ENCODE assay signal across 8 cellular contexts in the genomic region with DNA sequence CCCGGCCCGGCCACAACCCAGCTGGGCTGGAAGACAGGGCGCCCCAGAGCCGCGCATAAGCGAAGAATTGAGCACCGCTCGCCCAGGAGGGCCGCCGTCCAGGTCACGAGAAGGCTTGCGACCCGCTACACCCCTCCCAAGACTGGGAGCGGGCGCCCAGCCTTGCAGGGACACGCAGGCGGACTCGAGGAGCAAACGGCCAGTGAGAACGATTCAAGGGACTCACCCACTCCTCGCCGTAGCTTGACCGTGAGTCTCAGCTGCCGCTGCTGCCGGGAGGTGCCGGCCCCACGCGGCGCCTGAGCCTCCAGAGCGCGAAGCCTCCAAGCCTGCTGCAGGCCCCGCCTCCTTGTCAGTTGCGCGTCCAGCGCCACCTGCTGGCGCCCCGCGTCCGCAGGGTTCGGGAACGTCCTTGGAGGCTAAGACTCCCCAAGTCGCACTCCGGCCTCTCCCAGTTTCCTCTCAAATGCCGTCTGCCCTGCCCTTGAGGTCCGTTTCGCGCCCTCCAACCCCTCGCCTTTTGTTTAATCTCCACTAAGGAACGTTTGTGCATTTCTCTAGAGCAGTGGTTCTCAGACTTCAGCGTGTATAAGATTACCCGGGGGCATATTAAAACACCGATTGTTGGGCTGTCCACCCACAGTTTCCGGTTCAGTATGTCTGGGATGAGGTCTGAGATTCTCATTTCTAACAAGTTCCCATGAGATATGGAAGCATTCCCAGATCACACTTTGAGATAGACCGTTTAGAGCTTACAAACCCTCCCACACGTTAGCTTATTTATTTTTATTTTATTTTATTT. TPM values are rescaled to one million over a fixed set of nuclear protein-coding genes. Genes with fewer than 3 reads are reported as not detected.
DNase-seq lines count a peak whose midpoint lies in the region; ATAC-seq, FAIRE-seq and TF ChIP-seq lines count a peak whose summit lies in the region.
"Not testable (repeated sequence)": the region's sequence is repeated elsewhere in the genome, so short reads cannot be mapped to it uniquely, and the experiment has no call there.

STEAP1B (minus strand) TSS at position 301 of the 802 bp plus-strand sequence. CDS start 5,333 bp downstream, outside the sequence.

- POLR2A ChIA-PET in HepG2 (lab: Yijun Ruan, JAX), result not testable (repeated sequence)

- not testable (repeated sequence) for H3K4me3 ChIP-seq in HepG2 (replicated peaks in 1 of 3; ENCODE audit: insufficient read depth in 1 of 3, low read depth in 2 of 3, low read length in 3 of 3)

- peak; percentile 87 for DNase-seq in AG20443 (ENCODE audit: low spot score)
- peak; percentile 70 for DNase-seq in GM19239 (ENCODE audit: insufficient read length, low spot score)
- peak; percentile 30 for DNase-seq in NCI-H524 treated with DMSO at 0.1 percent for 48 hours (lab: John Stamatoyannopoulos, UW)
- peak; percentile 96 for DNase-seq in activated CD8-positive, alpha-beta memory T cell treated with anti-CD3 and anti-CD28 coated beads for 24 hours
- peak; percentile 74 for DNase-seq in effector CD8-positive, alpha-beta T cell (lab: John Stamatoyannopoulos, UW)
- DNase-seq in HepG2 (ENCODE audit: low spot score), result peak; percentile 49
- peak; percentile 84 for DNase-seq in stimulated activated CD4-positive, alpha-beta T cell treated with anti-CD3 and anti-CD28 coated beads, Interleukin-1b, Interleukin-23, amount 100 ng/mL, for 48 hours

- not testable (repeated sequence) for H3K9ac ChIP-seq in HepG2 (ENCODE audit: insufficient read depth, low read depth, low read length)

- peak; percentile 93 for ATAC-seq in HG03175 (IDR thresholded peaks at IDR 0.05; ENCODE audit: unreplicated experiment)
- peak; percentile 97 for ATAC-seq in HepG2

- FAIRE-seq in GM19239 (lab: Jason Lieb, UNC), result peak; percentile 31
- not testable (repeated sequence) for FAIRE-seq in HepG2 (lab: Jason Lieb, UNC)

- peak; percentile 61; the same call in 1 of the 2 replicates for TF ChIP-seq RAD21 in HepG2 (CRISPR knock-in tag; IDR thresholded peaks at IDR 0.05)

- H3K36me3 ChIP-seq in HepG2 (replicated peaks in 1 of 2; ENCODE audit: control insufficient read depth in 1 of 2, insufficient read depth in 2 of 2, low read length in 2 of 2), result not testable (repeated sequence)

- TF ChIP-seq POLR2A in HepG2 (IDR thresholded peaks at IDR 0.05; ENCODE audit: insufficient read depth in 1 of 2, low read depth in 2 of 2, low read length in 2 of 2), result not testable (repeated sequence)

- H3K79me2 ChIP-seq in HepG2 (ENCODE audit: insufficient read depth, low read length), result not testable (repeated sequence)

- BruUV-seq in HepG2 (replicated peaks; lab: Mats Ljungman, UMichigan), result not testable (repeated sequence)

- not testable (repeated sequence) for TF ChIP-seq EP300 in HepG2 (IDR thresholded peaks at IDR 0.05; ENCODE audit: low read depth in 2 of 2, low read length in 2 of 2); HepG2 (CRISPR knock-in tag; IDR thresholded peaks at IDR 0.05; ENCODE audit: borderline replicate concordance)

- CTCF ChIA-PET in HepG2 (lab: Yijun Ruan, JAX; ENCODE audit: low intra/inter-chr PET ratio, low total read pairs), result interaction anchor here (1.2 kb wide), 2 partner anchors 390 to 396 kb away, joined by 7 to 8 read pairs; no protein-coding TSS in a partner anchor

- not testable (repeated sequence) for H3K4me1 ChIP-seq in HepG2 (ENCODE audit: insufficient read depth, low read length)

- intact Hi-C loops in HepG2 (cut with micrococcal nuclease; ENCODE audit: unreplicated experiment), result loop anchor here (2.0 kb wide), 1 partner anchor 389 kb away; no protein-coding TSS in a partner anchor

- H2AFZ ChIP-seq in HepG2 (ENCODE audit: low read length), result not testable (repeated sequence)

- not testable (repeated sequence) for H3K27ac ChIP-seq in HepG2 (ENCODE audit: extremely low read length, insufficient read depth, low read length)

- H3K27me3 ChIP-seq in HepG2 (ENCODE audit: control insufficient read depth in 1 of 2, insufficient read depth in 2 of 2, low read length in 2 of 2), result not testable (repeated sequence)

- H3K4me2 ChIP-seq in HepG2 (ENCODE audit: low read depth, low read length), result not testable (repeated sequence)

- in situ Hi-C loops in HepG2 (cut with HindIII; ENCODE audit: extremely low pct_ligation_motif_present, low pct_unique_long_range_greater_than_20kb), result not testable (repeated sequence)

- not testable (repeated sequence) for H3K9me3 ChIP-seq in HepG2 (ENCODE audit: low read length)

- 35% methylated on average over 26 of the region's 55 CpGs for WGBS in HepG2 (ENCODE audit: low lambda C conversion rate)

- not testable (repeated sequence) for H4K20me1 ChIP-seq in HepG2 (ENCODE audit: insufficient read depth, low read length)

- TF ChIP-seq CTCF in HepG2 (CRISPR knock-in tag; IDR thresholded peaks at IDR 0.05), result peak; percentile 80

TF ChIP-seq in HepG2, 621 proteins besides CTCF, POLR2A, EP300 and RAD21 (continues in another document):
- TF ChIP-seq STAG1 (CRISPR knock-in tag; IDR thresholded peaks at IDR 0.05) (peak; percentile 63), ZNF788 (CRISPR knock-in tag; IDR thresholded peaks at IDR 0.05; ENCODE audit: borderline replicate concordance) (0 out of 2 replicates have a peak, but pooled peaks have one; percentile 24), ZMYM2 (CRISPR knock-in tag; IDR thresholded peaks at IDR 0.05) (peak; percentile 34; the same call in 1 of the 2 replicates)
- TF ChIP-seq, protein P1, sequence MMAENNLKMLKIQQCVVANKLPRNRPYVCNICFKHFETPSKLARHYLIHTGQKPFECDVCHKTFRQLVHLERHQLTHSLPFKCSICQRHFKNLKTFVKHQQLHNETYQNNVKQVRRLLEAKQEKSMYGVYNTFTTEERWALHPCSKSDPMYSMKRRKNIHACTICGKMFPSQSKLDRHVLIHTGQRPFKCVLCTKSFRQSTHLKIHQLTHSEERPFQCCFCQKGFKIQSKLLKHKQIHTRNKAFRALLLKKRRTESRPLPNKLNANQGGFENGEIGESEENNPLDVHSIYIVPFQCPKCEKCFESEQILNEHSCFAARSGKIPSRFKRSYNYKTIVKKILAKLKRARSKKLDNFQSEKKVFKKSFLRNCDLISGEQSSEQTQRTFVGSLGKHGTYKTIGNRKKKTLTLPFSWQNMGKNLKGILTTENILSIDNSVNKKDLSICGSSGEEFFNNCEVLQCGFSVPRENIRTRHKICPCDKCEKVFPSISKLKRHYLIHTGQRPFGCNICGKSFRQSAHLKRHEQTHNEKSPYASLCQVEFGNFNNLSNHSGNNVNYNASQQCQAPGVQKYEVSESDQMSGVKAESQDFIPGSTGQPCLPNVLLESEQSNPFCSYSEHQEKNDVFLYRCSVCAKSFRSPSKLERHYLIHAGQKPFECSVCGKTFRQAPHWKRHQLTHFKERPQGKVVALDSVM (CRISPR knock-in tag; IDR thresholded peaks at IDR 0.05), result peak; percentile 80
- TF ChIP-seq, protein P2, sequence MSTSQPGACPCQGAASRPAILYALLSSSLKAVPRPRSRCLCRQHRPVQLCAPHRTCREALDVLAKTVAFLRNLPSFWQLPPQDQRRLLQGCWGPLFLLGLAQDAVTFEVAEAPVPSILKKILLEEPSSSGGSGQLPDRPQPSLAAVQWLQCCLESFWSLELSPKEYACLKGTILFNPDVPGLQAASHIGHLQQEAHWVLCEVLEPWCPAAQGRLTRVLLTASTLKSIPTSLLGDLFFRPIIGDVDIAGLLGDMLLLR (CRISPR knock-in tag; IDR thresholded peaks at IDR 0.05), result peak; percentile 59; the same call in 1 of the 2 replicates

RNA-seq across cellular contexts. Expression of gene STEAP1B, which starts in this region (rescaled TPM):
- total RNA-seq in HepG2 (2016; rRNA removed; fragmentation: Illumina TruSeq; extraction: Trizol), result not detected in 2 replicates
- not detected in 2 replicates for total RNA-seq in HepG2 (2016; cell fraction: cytosol; rRNA removed; fragmentation: Illumina TruSeq; extraction: Trizol; ENCODE audit: low read depth)
- not detected in 2 replicates for total RNA-seq in HepG2 (2016; cell fraction: insoluble cytoplasmic fraction; rRNA removed; fragmentation: Illumina TruSeq; extraction: Trizol)
- total RNA-seq in HepG2 (2016; cell fraction: membrane; rRNA removed; fragmentation: Illumina TruSeq; extraction: Trizol), result not detected in 2 replicates
- total RNA-seq in HepG2 (2016; cell fraction: nucleus; rRNA removed; fragmentation: Illumina TruSeq; extraction: Trizol), result not detected in 2 replicates
- polyA plus RNA-seq in HepG2 (2011; rRNA removed), result not detected in 2 replicates
- polyA plus RNA-seq in HepG2 (2011; cell fraction: cytosol; rRNA removed), result not detected in 2 replicates
- polyA plus RNA-seq in HepG2 (2011; cell fraction: nucleus; rRNA removed), result not detected in 2 replicates
- not detected in 2 replicates for polyA plus RNA-seq in HepG2 (2012)
- not detected in 2 replicates for polyA plus RNA-seq in HepG2 (2016; cell fraction: cytosol; fragmentation: Illumina TruSeq; extraction: Trizol; ENCODE audit: low read depth)
- polyA plus RNA-seq in HepG2 (2016; cell fraction: insoluble cytoplasmic fraction; fragmentation: Illumina TruSeq; extraction: Trizol; ENCODE audit: low read depth), result not detected in 2 replicates
- polyA plus RNA-seq in HepG2 (2016; cell fraction: membrane; fragmentation: Illumina TruSeq; extraction: Trizol; ENCODE audit: low read depth), result not detected in 2 replicates
- polyA plus RNA-seq in HepG2 (2016; cell fraction: nucleus; fragmentation: Illumina TruSeq; extraction: Trizol; ENCODE audit: insufficient read depth, low read depth), result not detected in 2 replicates
- polyA minus RNA-seq in HepG2 (2011; rRNA and poly(A)+ RNA removed; ENCODE audit: low replicate concordance), result 0.58 TPM in 1 of 2 replicates, not detected in the other
- polyA minus RNA-seq in HepG2 (2011; cell fraction: cytosol; rRNA and poly(A)+ RNA removed), result not detected in 2 replicates
- 0.37 TPM in 1 of 2 replicates, not detected in the other for polyA minus RNA-seq in HepG2 (2011; cell fraction: nucleus; rRNA and poly(A)+ RNA removed)

Comparison
In these comparisons a context has a peak if more than half of its experiments do, and no peak if none do; other contexts are left out.
1. Peak in DNase-seq and ATAC-seq in HepG2; RNA of the gene not detected or under 1 TPM.
2. DNase-seq: peak in every context shown above with its lines; median percentile 96 in activated CD8-positive, alpha-beta memory T cell treated with anti-CD3 and anti-CD28 coated beads for 24 hours; 87 in AG20443; 84 in stimulated activated CD4-positive, alpha-beta T cell treated with anti-CD3 and anti-CD28 coated beads, Interleukin-1b, Interleukin-23, amount 100 ng/mL, for 48 hours; 74 in effector CD8-positive, alpha-beta T cell; 70 in GM19239; 49 in HepG2; 30 in NCI-H524 treated with DMSO at 0.1 percent for 48 hours.